8 cellular contexts compared by ENCODE assay signal in the genomic region with DNA sequence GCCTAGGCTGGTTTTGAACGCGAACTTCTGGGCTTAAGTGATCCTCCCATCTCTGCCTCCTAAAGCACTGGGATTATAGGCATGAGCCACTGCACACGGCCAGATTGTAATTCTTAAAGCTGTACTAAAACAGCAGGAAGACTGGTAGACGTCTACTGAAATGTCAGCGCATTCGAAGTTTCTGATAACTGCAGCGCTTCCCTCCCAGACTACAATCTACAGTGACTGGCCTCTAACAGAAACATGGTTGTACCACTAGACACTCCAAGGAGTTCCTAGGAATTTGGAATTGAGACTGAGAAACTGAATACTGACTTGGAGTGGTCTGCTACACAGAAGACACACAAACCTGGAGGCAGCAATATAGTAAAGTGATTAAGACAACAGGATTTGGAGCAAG. TPM values are rescaled to one million over a fixed set of nuclear protein-coding genes. Genes with fewer than 3 reads are reported as not detected.
DNase-seq lines count a peak whose midpoint lies in the region; ATAC-seq and TF ChIP-seq lines count a peak whose summit lies in the region.

No MANE protein-coding gene starts in this region.

- TF ChIP-seq CTCF in AG04450 (IDR thresholded peaks at IDR 0.05; ENCODE audit: low read depth, low read length) (no peak), KMS-11 (conservative IDR thresholded peaks at IDR 0.05; ENCODE audit: low read depth, low read length) (no peak), mammary epithelial cell (conservative IDR thresholded peaks at IDR 0.05 in 1 of 2, IDR thresholded peaks at IDR 0.05 in 1 of 2; ENCODE audit: extremely low read depth in 1 of 2, insufficient read depth in 1 of 2, low read depth in 1 of 2, low read length in 2 of 2) (no peak), lung (IDR thresholded peaks at IDR 0.05; ENCODE audit: control extremely low read depth, extremely low read depth) (no peak)

- H3K9ac ChIP-seq in KMS-11, result peak overlapping the region; percentile 78
- peak overlapping the region; percentile 95 for H3K9ac ChIP-seq in mammary epithelial cell (ENCODE audit: insufficient read depth, low read length)

- BruUV-seq in mammary epithelial cell (replicated peaks; lab: Mats Ljungman, UMichigan), result no TSS peak

- H3K4me2 ChIP-seq in KMS-11 (peak overlapping the region; percentile 92), mammary epithelial cell (ENCODE audit: insufficient read depth, low read depth, low read length) (peak overlapping the region; percentile 79)

- H3K4me3 ChIP-seq in AG04450 (ENCODE audit: low read depth, low read length), result peak overlapping the region; percentile 92
- no peak overlapping the region for H3K4me3 ChIP-seq in KMS-11 (IDR thresholded peaks at IDR 0.05; ENCODE audit: insufficient read depth, low read depth, low read length)
- H3K4me3 ChIP-seq in mammary epithelial cell (replicated peaks in 1 of 3; ENCODE audit: insufficient read depth in 1 of 3, low read depth in 2 of 3, low read length in 3 of 3), result peak overlapping the region; percentile 74 to 78 (median 76)
- no peak overlapping the region for H3K4me3 ChIP-seq in lung
- peak overlapping the region; percentile 54 for H3K4me3 ChIP-seq in urinary bladder (ENCODE audit: low read depth, low read length)

- H3K79me2 ChIP-seq in KMS-11 (ENCODE audit: insufficient read depth, low read depth), result peaks cover 41% of the 10 kb centered on the region
- peaks cover 54% of the 10 kb centered on the region for H3K79me2 ChIP-seq in mammary epithelial cell (ENCODE audit: insufficient read depth, low read length)

- H2AFZ ChIP-seq in KMS-11 (ENCODE audit: low read depth), result peak overlapping the region; percentile 77
- peak overlapping the region; percentile 98 for H2AFZ ChIP-seq in mammary epithelial cell (ENCODE audit: low read depth, low read length)

- WGBS in mammary epithelial cell (ENCODE audit: low coverage, missing lambda C conversion rate), result 42% methylated on average over 5 of the region's 7 CpGs
- 36 to 41% methylated on average over 7 of the region's 7 CpGs for WGBS in lung, 2 donors
- 17% methylated on average over 7 of the region's 7 CpGs for WGBS in urinary bladder

- in situ Hi-C loops in mammary epithelial cell (cut with MboI; ENCODE audit: low sequenced_read_pairs in 2 of 2), result no loop called here

- H3K27ac ChIP-seq in AG04450 (ENCODE audit: low read depth, low read length) (no peak overlapping the region), KMS-11 (peak overlapping the region; percentile 66; the same call in 1 of the 2 replicates), mammary epithelial cell (ENCODE audit: insufficient read depth, low read depth, low read length) (peak overlapping the region; percentile 95), lung (ENCODE audit: low read depth in 1 of 2, low read length in 1 of 2) (peak overlapping the region; percentile 88 to 98), urinary bladder (ENCODE audit: low read depth) (peak overlapping the region; percentile 89)

- H3K36me3 ChIP-seq in KMS-11 (ENCODE audit: insufficient read depth), result peaks cover 10% of the 10 kb centered on the region; the same call in 1 of the 2 replicates
- H3K36me3 ChIP-seq in mammary epithelial cell (ENCODE audit: insufficient read depth, low read length), result peaks cover 13% of the 10 kb centered on the region
- peaks cover 2 to 15% of the 10 kb centered on the region in 2 donors for H3K36me3 ChIP-seq in lung (ENCODE audit: control insufficient read depth in 2 of 2, insufficient read depth in 2 of 2, low read length in 2 of 2)
- no peaks in the 10 kb centered on the region for H3K36me3 ChIP-seq in urinary bladder (ENCODE audit: insufficient read depth)

- POLR2A ChIA-PET in AG04450 (lab: Yijun Ruan, JAX), result interaction anchor here (0.7 kb wide), 1 partner anchor 30 kb away, joined by 5 read pairs; the partner anchor contains the start of gene ABRAXAS1

- dilution Hi-C loops in mammary epithelial cell (cut with HindIII; ENCODE audit: low sequenced_read_pairs), result loop anchor here (5.0 kb wide), 1 partner anchor 67 kb away; no protein-coding TSS in a partner anchor

- DNase-seq in AG04450 (ENCODE audit: low read depth, low spot score), result no peak
- peak; percentile 1 for DNase-seq in mammary epithelial cell
- no peak for DNase-seq in lung (ENCODE audit: low spot score)
- no peak for DNase-seq in cerebellar nuclear complex (lab: John Stamatoyannopoulos, UW)
- no peak for DNase-seq in NCI-H2227 (lab: John Stamatoyannopoulos, UW; ENCODE audit: unreplicated experiment)

- CTCF ChIA-PET in AG04450 (lab: Charles Lee) (interaction anchor here (0.7 to 2.1 kb wide), 4 partner anchors 54 to 170 kb away, joined by 4 to 6 read pairs (median 4); partner anchors contain the start of gene COQ2), mammary epithelial cell (lab: Charles Lee; ENCODE audit: low non-redundant PET) (no interaction called here)

- intact Hi-C loops in mammary epithelial cell (cut with micrococcal nuclease), result loop anchor here (1.0 kb wide), 2 partner anchors 92 to 170 kb away; partner anchors contain the start of gene COQ2

- H3K9me3 ChIP-seq in AG04450 (ENCODE audit: control insufficient read depth, insufficient read depth, low read length) (no peaks in the 10 kb centered on the region), mammary epithelial cell (replicated peaks; ENCODE audit: insufficient read depth, low read length) (no peaks in the 10 kb centered on the region), lung (ENCODE audit: control insufficient read depth in 2 of 2, insufficient read depth in 1 of 2, low read length in 1 of 2) (no peaks in the 10 kb centered on the region)

- no peaks in the 10 kb centered on the region for H3K27me3 ChIP-seq in AG04450 (ENCODE audit: control insufficient read depth, insufficient read depth, low read length)
- no peaks in the 10 kb centered on the region for H3K27me3 ChIP-seq in KMS-11 (ENCODE audit: insufficient read depth, low read depth)
- no peaks in the 10 kb centered on the region for H3K27me3 ChIP-seq in mammary epithelial cell (ENCODE audit: insufficient read depth, low read length)
- no peaks in the 10 kb centered on the region for H3K27me3 ChIP-seq in lung (ENCODE audit: control insufficient read depth, insufficient read depth)

- ATAC-seq in lung (ENCODE audit: insufficient read depth, low FRiP score) (no peak), GM21367 (IDR thresholded peaks at IDR 0.05; ENCODE audit: unreplicated experiment) (no peak)

- peaks cover 27% of the 10 kb centered on the region for H3K4me1 ChIP-seq in KMS-11 (ENCODE audit: low read depth, poor library complexity, severe bottlenecking)
- no peaks in the 10 kb centered on the region for H3K4me1 ChIP-seq in mammary epithelial cell (ENCODE audit: insufficient read depth, low read length)
- H3K4me1 ChIP-seq in lung (ENCODE audit: control insufficient read depth in 2 of 2, insufficient read depth in 2 of 2, low read length in 2 of 2), result peaks cover 0 to 3% of the 10 kb centered on the region in 2 donors
- H3K4me1 ChIP-seq in urinary bladder (ENCODE audit: insufficient read depth), result no peaks in the 10 kb centered on the region

- H4K20me1 ChIP-seq in KMS-11 (ENCODE audit: insufficient read depth), result no peaks in the 10 kb centered on the region
- H4K20me1 ChIP-seq in mammary epithelial cell (ENCODE audit: insufficient read depth, low read length), result no peaks in the 10 kb centered on the region

RNA-seq across cellular contexts. Expression of gene HELQ, which starts 1.0 kb away (rescaled TPM):
- 12.2 and 15.4 TPM in 2 replicates for polyA plus RNA-seq in AG04450 (2011; rRNA removed)
- polyA minus RNA-seq in AG04450 (2011; rRNA and poly(A)+ RNA removed), result 14.1 TPM in 2 replicates
- total RNA-seq in mammary epithelial cell, result 10 to 100 TPM; 13.4 to 16.0 TPM
- 6.3 TPM for polyA plus RNA-seq in mammary epithelial cell
- polyA minus RNA-seq in mammary epithelial cell, result 19.3 TPM
- 10 to 100 TPM; 17.6 to 22.0 TPM for total RNA-seq in lung
- polyA plus RNA-seq in lung, result 1 to 10 TPM; 5.2 to 8.1 TPM
- total RNA-seq in urinary bladder, result 22.5 TPM
- 12.8 TPM for polyA plus RNA-seq in urinary bladder

RNA-seq across cellular contexts. Expression of gene MRPS18C, which starts 1.2 kb away (rescaled TPM):
- polyA plus RNA-seq in AG04450 (2011; rRNA removed), result 31.1 and 40.1 TPM in 2 replicates
- 9.6 and 10.8 TPM in 2 replicates for polyA minus RNA-seq in AG04450 (2011; rRNA and poly(A)+ RNA removed)
- total RNA-seq in mammary epithelial cell, result 10 to 100 TPM; 10.8 to 59.5 TPM
- 23.3 TPM for polyA plus RNA-seq in mammary epithelial cell
- 42.2 TPM for polyA minus RNA-seq in mammary epithelial cell
- 10 to 100 TPM; 21.2 to 43.1 TPM for total RNA-seq in lung
- polyA plus RNA-seq in lung, result 10 to 100 TPM; 35.4 to 47.4 TPM
- total RNA-seq in urinary bladder, result 30.5 TPM
- 26.4 TPM for polyA plus RNA-seq in urinary bladder

RNA-seq across cellular contexts. Expression of gene ABRAXAS1, which starts 30.3 kb away (rescaled TPM):
- 19.4 and 30.1 TPM in 2 replicates for polyA plus RNA-seq in AG04450 (2011; rRNA removed)
- polyA minus RNA-seq in AG04450 (2011; rRNA and poly(A)+ RNA removed), result 9.6 and 20.5 TPM in 2 replicates
- 1 to 10 TPM; 5.2 to 6.7 TPM for total RNA-seq in mammary epithelial cell
- 2.5 TPM for polyA plus RNA-seq in mammary epithelial cell
- polyA minus RNA-seq in mammary epithelial cell, result 0.36 TPM
- 10 to 100 TPM in 1 of 2 donors, 1 to 10 TPM in 1; 9.4 to 23.4 TPM for total RNA-seq in lung
- polyA plus RNA-seq in lung, result 1 to 10 TPM; 4.3 to 5.0 TPM
- 34.0 TPM for total RNA-seq in urinary bladder
- polyA plus RNA-seq in urinary bladder, result 13.7 TPM

Comparison
In these comparisons a context has a peak if more than half of its experiments do, and no peak if none do; other contexts are left out.
1. H3K4me3 ChIP-seq: peak in AG04450 (single experiment), mammary epithelial cell (3 of 3) and urinary bladder (single experiment); none in KMS-11 (single experiment) and lung (single experiment).